Comparison of ENCODE assay signal across 1 cellular context in genomic region chr1:58898739-58899580, GRCh38.
A peak's percentile ranks its signal among the peaks of the same experiment; 100 is the strongest.
TF ChIP-seq lines count a peak whose summit lies in the region.

No MANE protein-coding gene starts in this region.

TF ChIP-seq in K562, 482 proteins besides CTCF, POLR2A, EP300 and RAD21 (continued from another document and continues in another):
- TF ChIP-seq, protein P1, sequence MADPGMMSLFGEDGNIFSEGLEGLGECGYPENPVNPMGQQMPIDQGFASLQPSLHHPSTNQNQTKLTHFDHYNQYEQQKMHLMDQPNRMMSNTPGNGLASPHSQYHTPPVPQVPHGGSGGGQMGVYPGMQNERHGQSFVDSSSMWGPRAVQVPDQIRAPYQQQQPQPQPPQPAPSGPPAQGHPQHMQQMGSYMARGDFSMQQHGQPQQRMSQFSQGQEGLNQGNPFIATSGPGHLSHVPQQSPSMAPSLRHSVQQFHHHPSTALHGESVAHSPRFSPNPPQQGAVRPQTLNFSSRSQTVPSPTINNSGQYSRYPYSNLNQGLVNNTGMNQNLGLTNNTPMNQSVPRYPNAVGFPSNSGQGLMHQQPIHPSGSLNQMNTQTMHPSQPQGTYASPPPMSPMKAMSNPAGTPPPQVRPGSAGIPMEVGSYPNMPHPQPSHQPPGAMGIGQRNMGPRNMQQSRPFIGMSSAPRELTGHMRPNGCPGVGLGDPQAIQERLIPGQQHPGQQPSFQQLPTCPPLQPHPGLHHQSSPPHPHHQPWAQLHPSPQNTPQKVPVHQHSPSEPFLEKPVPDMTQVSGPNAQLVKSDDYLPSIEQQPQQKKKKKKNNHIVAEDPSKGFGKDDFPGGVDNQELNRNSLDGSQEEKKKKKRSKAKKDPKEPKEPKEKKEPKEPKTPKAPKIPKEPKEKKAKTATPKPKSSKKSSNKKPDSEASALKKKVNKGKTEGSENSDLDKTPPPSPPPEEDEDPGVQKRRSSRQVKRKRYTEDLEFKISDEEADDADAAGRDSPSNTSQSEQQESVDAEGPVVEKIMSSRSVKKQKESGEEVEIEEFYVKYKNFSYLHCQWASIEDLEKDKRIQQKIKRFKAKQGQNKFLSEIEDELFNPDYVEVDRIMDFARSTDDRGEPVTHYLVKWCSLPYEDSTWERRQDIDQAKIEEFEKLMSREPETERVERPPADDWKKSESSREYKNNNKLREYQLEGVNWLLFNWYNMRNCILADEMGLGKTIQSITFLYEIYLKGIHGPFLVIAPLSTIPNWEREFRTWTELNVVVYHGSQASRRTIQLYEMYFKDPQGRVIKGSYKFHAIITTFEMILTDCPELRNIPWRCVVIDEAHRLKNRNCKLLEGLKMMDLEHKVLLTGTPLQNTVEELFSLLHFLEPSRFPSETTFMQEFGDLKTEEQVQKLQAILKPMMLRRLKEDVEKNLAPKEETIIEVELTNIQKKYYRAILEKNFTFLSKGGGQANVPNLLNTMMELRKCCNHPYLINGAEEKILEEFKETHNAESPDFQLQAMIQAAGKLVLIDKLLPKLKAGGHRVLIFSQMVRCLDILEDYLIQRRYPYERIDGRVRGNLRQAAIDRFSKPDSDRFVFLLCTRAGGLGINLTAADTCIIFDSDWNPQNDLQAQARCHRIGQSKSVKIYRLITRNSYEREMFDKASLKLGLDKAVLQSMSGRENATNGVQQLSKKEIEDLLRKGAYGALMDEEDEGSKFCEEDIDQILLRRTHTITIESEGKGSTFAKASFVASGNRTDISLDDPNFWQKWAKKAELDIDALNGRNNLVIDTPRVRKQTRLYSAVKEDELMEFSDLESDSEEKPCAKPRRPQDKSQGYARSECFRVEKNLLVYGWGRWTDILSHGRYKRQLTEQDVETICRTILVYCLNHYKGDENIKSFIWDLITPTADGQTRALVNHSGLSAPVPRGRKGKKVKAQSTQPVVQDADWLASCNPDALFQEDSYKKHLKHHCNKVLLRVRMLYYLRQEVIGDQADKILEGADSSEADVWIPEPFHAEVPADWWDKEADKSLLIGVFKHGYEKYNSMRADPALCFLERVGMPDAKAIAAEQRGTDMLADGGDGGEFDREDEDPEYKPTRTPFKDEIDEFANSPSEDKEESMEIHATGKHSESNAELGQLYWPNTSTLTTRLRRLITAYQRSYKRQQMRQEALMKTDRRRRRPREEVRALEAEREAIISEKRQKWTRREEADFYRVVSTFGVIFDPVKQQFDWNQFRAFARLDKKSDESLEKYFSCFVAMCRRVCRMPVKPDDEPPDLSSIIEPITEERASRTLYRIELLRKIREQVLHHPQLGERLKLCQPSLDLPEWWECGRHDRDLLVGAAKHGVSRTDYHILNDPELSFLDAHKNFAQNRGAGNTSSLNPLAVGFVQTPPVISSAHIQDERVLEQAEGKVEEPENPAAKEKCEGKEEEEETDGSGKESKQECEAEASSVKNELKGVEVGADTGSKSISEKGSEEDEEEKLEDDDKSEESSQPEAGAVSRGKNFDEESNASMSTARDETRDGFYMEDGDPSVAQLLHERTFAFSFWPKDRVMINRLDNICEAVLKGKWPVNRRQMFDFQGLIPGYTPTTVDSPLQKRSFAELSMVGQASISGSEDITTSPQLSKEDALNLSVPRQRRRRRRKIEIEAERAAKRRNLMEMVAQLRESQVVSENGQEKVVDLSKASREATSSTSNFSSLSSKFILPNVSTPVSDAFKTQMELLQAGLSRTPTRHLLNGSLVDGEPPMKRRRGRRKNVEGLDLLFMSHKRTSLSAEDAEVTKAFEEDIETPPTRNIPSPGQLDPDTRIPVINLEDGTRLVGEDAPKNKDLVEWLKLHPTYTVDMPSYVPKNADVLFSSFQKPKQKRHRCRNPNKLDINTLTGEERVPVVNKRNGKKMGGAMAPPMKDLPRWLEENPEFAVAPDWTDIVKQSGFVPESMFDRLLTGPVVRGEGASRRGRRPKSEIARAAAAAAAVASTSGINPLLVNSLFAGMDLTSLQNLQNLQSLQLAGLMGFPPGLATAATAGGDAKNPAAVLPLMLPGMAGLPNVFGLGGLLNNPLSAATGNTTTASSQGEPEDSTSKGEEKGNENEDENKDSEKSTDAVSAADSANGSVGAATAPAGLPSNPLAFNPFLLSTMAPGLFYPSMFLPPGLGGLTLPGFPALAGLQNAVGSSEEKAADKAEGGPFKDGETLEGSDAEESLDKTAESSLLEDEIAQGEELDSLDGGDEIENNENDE (IDR thresholded peaks at IDR 0.05; ENCODE audit: low read depth, low read length) = no peak
- TF ChIP-seq KLF1 (tag; IDR thresholded peaks at IDR 0.05) = peak; percentile 51; the same call in 1 of the 2 replicates
- TF ChIP-seq BRD9 (IDR thresholded peaks at IDR 0.05; ENCODE audit: low read depth, partially characterized antibody) = peak; percentile 92
- peak; percentile 98 for TF ChIP-seq DPF2 (IDR thresholded peaks at IDR 0.05)
- TF ChIP-seq CHD4 (IDR thresholded peaks at IDR 0.05; ENCODE audit: insufficient read depth, insufficient replicate concordance, low read depth, low read length, poor library complexity, severe bottlenecking) = no peak
- TF ChIP-seq MAFG (tag; conservative IDR thresholded peaks at IDR 0.05) = no peak; the same call in 1 of the 2 replicates
- TF ChIP-seq, protein P2, sequence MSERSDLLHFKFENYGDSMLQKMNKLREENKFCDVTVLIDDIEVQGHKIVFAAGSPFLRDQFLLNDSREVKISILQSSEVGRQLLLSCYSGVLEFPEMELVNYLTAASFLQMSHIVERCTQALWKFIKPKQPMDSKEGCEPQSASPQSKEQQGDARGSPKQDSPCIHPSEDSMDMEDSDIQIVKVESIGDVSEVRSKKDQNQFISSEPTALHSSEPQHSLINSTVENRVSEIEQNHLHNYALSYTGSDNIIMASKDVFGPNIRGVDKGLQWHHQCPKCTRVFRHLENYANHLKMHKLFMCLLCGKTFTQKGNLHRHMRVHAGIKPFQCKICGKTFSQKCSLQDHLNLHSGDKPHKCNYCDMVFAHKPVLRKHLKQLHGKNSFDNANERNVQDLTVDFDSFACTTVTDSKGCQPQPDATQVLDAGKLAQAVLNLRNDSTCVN (CRISPR knock-in tag; IDR thresholded peaks at IDR 0.05) = no peak
- no peak for TF ChIP-seq ZZZ3 (IDR thresholded peaks at IDR 0.05)
- TF ChIP-seq ZNF79 (CRISPR knock-in tag; IDR thresholded peaks at IDR 0.05; ENCODE audit: low read depth) = no peak
- no peak for TF ChIP-seq SRSF9 (IDR thresholded peaks at IDR 0.05; ENCODE audit: borderline replicate concordance, low read depth, low read length)
- 0 out of 2 replicates have a peak, but pooled peaks have one; percentile 40 for TF ChIP-seq NR2C2 (CRISPR knock-in tag; IDR thresholded peaks at IDR 0.05)
- peak; percentile 84 for TF ChIP-seq NR2C2 (tag; IDR thresholded peaks at IDR 0.05)
- no peak for TF ChIP-seq RUNX1 (IDR thresholded peaks at IDR 0.05; ENCODE audit: low read depth)
- TF ChIP-seq TSHZ1 (CRISPR knock-in tag; IDR thresholded peaks at IDR 0.05) = no peak
- TF ChIP-seq CREM (IDR thresholded peaks at IDR 0.05; ENCODE audit: low read depth) = peak; percentile 80
- no peak for TF ChIP-seq ZSCAN29 (IDR thresholded peaks at IDR 0.05)
- TF ChIP-seq, protein P3, sequence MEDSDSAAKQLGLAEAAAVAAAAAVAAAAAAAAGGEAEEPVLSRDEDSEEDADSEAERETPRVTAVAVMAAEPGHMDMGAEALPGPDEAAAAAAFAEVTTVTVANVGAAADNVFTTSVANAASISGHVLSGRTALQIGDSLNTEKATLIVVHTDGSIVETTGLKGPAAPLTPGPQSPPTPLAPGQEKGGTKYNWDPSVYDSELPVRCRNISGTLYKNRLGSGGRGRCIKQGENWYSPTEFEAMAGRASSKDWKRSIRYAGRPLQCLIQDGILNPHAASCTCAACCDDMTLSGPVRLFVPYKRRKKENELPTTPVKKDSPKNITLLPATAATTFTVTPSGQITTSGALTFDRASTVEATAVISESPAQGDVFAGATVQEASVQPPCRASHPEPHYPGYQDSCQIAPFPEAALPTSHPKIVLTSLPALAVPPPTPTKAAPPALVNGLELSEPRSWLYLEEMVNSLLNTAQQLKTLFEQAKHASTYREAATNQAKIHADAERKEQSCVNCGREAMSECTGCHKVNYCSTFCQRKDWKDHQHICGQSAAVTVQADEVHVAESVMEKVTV (CRISPR knock-in tag; IDR thresholded peaks at IDR 0.05) = no peak; the same call in 1 of the 2 replicates
- TF ChIP-seq TCF3 (CRISPR knock-in tag; IDR thresholded peaks at IDR 0.05) = peak; percentile 98
- no peak for TF ChIP-seq SNRNP70 (optimal IDR thresholded peaks at IDR 0.05; ENCODE audit: low read depth, low read length)
- TF ChIP-seq CXXC5 (CRISPR knock-in tag; IDR thresholded peaks at IDR 0.05) = peak; percentile 90
- TF ChIP-seq JUN (IDR thresholded peaks at IDR 0.05; ENCODE audit: borderline replicate concordance, low read depth, low read length) = peak; percentile 81; the same call in 1 of the 2 replicates
- TF ChIP-seq JUN (CRISPR knock-in tag; IDR thresholded peaks at IDR 0.05; ENCODE audit: borderline replicate concordance) = no peak
- no peak for TF ChIP-seq ELK3 (CRISPR knock-in tag; IDR thresholded peaks at IDR 0.05)
- no peak for TF ChIP-seq KDM5B (IDR thresholded peaks at IDR 0.05; ENCODE audit: insufficient replicate concordance, low read depth, low read length)
- no peak for TF ChIP-seq POLR2AphosphoS2 (IDR thresholded peaks at IDR 0.05; ENCODE audit: low read length)
- TF ChIP-seq HCFC1 (IDR thresholded peaks at IDR 0.05; ENCODE audit: low read depth, low read length) = no peak
- peak; percentile 62; the same call in 1 of the 2 replicates for TF ChIP-seq TCF7 (IDR thresholded peaks at IDR 0.05; ENCODE audit: borderline replicate concordance)
- TF ChIP-seq NCOA4 (IDR thresholded peaks at IDR 0.05; ENCODE audit: partially characterized antibody) = no peak
- peak; percentile 99 for TF ChIP-seq ETV5 (CRISPR knock-in tag; IDR thresholded peaks at IDR 0.05; ENCODE audit: low read depth)
- no peak for TF ChIP-seq ZNF354B (CRISPR knock-in tag; IDR thresholded peaks at IDR 0.05)
- no peak for TF ChIP-seq ASH1L (IDR thresholded peaks at IDR 0.05; ENCODE audit: borderline replicate concordance, low read depth, partially characterized antibody)
- no peak for TF ChIP-seq SAFB (IDR thresholded peaks at IDR 0.05; ENCODE audit: borderline replicate concordance, low read depth, low read length)
- peak; percentile 89 for TF ChIP-seq MYC (IDR thresholded peaks at IDR 0.05; ENCODE audit: low read depth, low read length)
- TF ChIP-seq MYC (CRISPR knock-in tag; IDR thresholded peaks at IDR 0.05; ENCODE audit: borderline replicate concordance, low read depth) = 0 out of 2 replicates have a peak, but pooled peaks have one; percentile 22
- TF ChIP-seq HMG20B (CRISPR knock-in tag; IDR thresholded peaks at IDR 0.05) = no peak
- peak; percentile 99 for TF ChIP-seq RNF2 (IDR thresholded peaks at IDR 0.05)
- TF ChIP-seq ZNF431 (CRISPR knock-in tag; IDR thresholded peaks at IDR 0.05) = no peak
- no peak for TF ChIP-seq E2F8 (IDR thresholded peaks at IDR 0.05; ENCODE audit: low read depth, partially characterized antibody)
- no peak for TF ChIP-seq STAT5B (CRISPR knock-in tag; IDR thresholded peaks at IDR 0.05)
- no peak for TF ChIP-seq WHSC1 (IDR thresholded peaks at IDR 0.05; ENCODE audit: low read length)
- no peak for TF ChIP-seq ZKSCAN3 (CRISPR knock-in tag; IDR thresholded peaks at IDR 0.05)
- TF ChIP-seq ZNF174 (CRISPR knock-in tag; IDR thresholded peaks at IDR 0.05) = no peak
